ENCODE assay signal across 24 cellular contexts in the genomic region with DNA sequence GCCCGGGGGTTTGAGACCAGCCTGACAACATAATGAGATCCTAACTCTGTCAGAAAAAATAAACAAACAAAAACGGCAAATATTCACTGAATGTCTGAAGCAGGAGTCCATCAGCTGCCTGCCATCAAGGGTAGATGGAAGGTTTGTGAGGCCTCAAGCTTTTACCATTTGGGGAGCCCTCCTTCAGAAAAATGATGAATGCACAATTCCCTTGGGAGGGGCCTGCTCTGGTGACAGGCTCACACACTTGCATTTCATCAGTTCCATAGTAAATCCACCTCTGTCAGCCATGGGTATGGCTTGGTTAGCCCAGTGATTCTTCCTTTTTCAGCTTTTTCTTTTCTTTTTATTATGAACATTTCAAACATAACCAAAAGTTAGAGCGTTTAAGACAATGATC.
"Had no signal": no experiment of that assay in that cellular context is flagged by ENCODE, and none has a peak within 500 bp of the region (broad histone marks: within the 10 kb centered on the region; RNA-seq: fewer than 3 reads in every experiment).

No MANE protein-coding gene starts in this region.

- H3K36me3 ChIP-seq: breast epithelium, colonic mucosa, neutrophil, pancreas, right atrium auricular region, thyroid gland had no signal

- H3K4me3 ChIP-seq: breast epithelium, colonic mucosa, pancreas, psoas muscle, right atrium auricular region, thyroid gland had no signal

- ATAC-seq: activated T-cell treated with anti-CD3 and anti-CD28 coated beads, Interleukin-2, amount 50 U/mL, for 72 hours; left ventricle myocardium superior; psoas muscle had no signal

- H3K27ac ChIP-seq: breast epithelium, colonic mucosa, epithelial cell of prostate, neutrophil, pancreas, psoas muscle, right atrium auricular region, thyroid gland had no signal

- H3K27ac Mint-ChIP-seq: activated CD4-positive, alpha-beta memory T cell treated with anti-CD3 and anti-CD28 coated beads for 36 hours; activated naive CD4-positive, alpha-beta T cell treated with anti-CD3 and anti-CD28 coated beads for 36 hours; activated naive CD8-positive, alpha-beta T cell treated with anti-CD3 and anti-CD28 coated beads, Interleukin-2, amount 10 ng/mL, durations not matched to agents 7 days and 5 days; activated T-cell treated with anti-CD3 and anti-CD28 coated beads, Interleukin-2, amount 50 U/mL, for 72 hours; stimulated activated naive CD8-positive, alpha-beta T cell treated with anti-CD3 and anti-CD28 coated beads, Interleukin-15, Interleukin-2, amounts not matched to agents 100 ng/mL and 50 ng/mL, for 24 hours; T-helper 1 cell treated with Interleukin-12 subunit alpha and Interleukin-12 subunit beta and Interleukin-4 antibody, amounts not matched to agents 30 μg/mL and 1 μg/mL, for 36 hours had no signal

- H3K9me3 Mint-ChIP-seq: activated CD4-positive, alpha-beta memory T cell treated with anti-CD3 and anti-CD28 coated beads for 36 hours; activated naive CD4-positive, alpha-beta T cell treated with anti-CD3 and anti-CD28 coated beads for 36 hours; activated naive CD8-positive, alpha-beta T cell treated with anti-CD3 and anti-CD28 coated beads, Interleukin-2, amount 10 ng/mL, durations not matched to agents 7 days and 5 days; nephron; stimulated activated naive CD8-positive, alpha-beta T cell treated with anti-CD3 and anti-CD28 coated beads, Interleukin-15, Interleukin-2, amounts not matched to agents 100 ng/mL and 50 ng/mL, for 24 hours; T-helper 1 cell treated with Interleukin-12 subunit alpha and Interleukin-12 subunit beta and Interleukin-4 antibody, amounts not matched to agents 30 μg/mL and 1 μg/mL, for 36 hours had no signal

- H3K27me3 Mint-ChIP-seq: activated CD4-positive, alpha-beta memory T cell treated with anti-CD3 and anti-CD28 coated beads for 36 hours; stimulated activated naive CD8-positive, alpha-beta T cell treated with anti-CD3 and anti-CD28 coated beads, Interleukin-15, Interleukin-2, amounts not matched to agents 100 ng/mL and 50 ng/mL, for 24 hours had no signal

- H3K4me1 ChIP-seq: colonic mucosa, pancreas, psoas muscle, thyroid gland had no signal

- H3K27me3 ChIP-seq: breast epithelium, colonic mucosa, neutrophil, pancreas, right atrium auricular region, thyroid gland had no signal

- H3K9me3 ChIP-seq: breast epithelium, colonic mucosa, neutrophil, pancreas, psoas muscle, right atrium auricular region, thyroid gland had no signal

- H3K4me3 Mint-ChIP-seq: activated CD4-positive, alpha-beta memory T cell treated with anti-CD3 and anti-CD28 coated beads for 36 hours; activated naive CD4-positive, alpha-beta T cell treated with anti-CD3 and anti-CD28 coated beads for 36 hours; activated naive CD8-positive, alpha-beta T cell treated with anti-CD3 and anti-CD28 coated beads, Interleukin-2, amount 10 ng/mL, durations not matched to agents 7 days and 5 days; activated T-cell treated with anti-CD3 and anti-CD28 coated beads, Interleukin-2, amount 50 U/mL, for 72 hours; nephron; stimulated activated naive CD8-positive, alpha-beta T cell treated with anti-CD3 and anti-CD28 coated beads, Interleukin-15, Interleukin-2, amounts not matched to agents 100 ng/mL and 50 ng/mL, for 24 hours; T-helper 1 cell treated with Interleukin-12 subunit alpha and Interleukin-12 subunit beta and Interleukin-4 antibody, amounts not matched to agents 30 μg/mL and 1 μg/mL, for 36 hours had no signal

- DNase-seq: activated CD4-positive, alpha-beta memory T cell treated with anti-CD3 and anti-CD28 coated beads for 36 hours; activated CD4-positive, alpha-beta T cell treated with anti-CD3 and anti-CD28 coated beads for 4 hours; activated CD4-positive, CD25-positive, alpha-beta regulatory T cell; activated effector memory CD4-positive, alpha-beta T cell treated with Interleukin-2 at 50 U/mL for 16 hours; activated naive CD4-positive, alpha-beta T cell treated with anti-CD3 and anti-CD28 coated beads for 36 hours; activated naive CD8-positive, alpha-beta T cell treated with anti-CD3 and anti-CD28 coated beads, Interleukin-2, amount 10 ng/mL, durations not matched to agents 7 days and 5 days; activated T-cell treated with anti-CD3 and anti-CD28 coated beads, Interleukin-2, amount 50 U/mL, for 72 hours; amniotic stem cell; colonic mucosa; kidney glomerular epithelial cell; left ventricle myocardium superior; pancreas; psoas muscle; stimulated activated CD4-positive, alpha-beta T cell treated with anti-CD3 and anti-CD28 coated beads, Interleukin-4, amount 100 ng/mL, for 24 hours; substantia nigra; T1000; thyroid gland had no signal
